In the genomic region with DNA sequence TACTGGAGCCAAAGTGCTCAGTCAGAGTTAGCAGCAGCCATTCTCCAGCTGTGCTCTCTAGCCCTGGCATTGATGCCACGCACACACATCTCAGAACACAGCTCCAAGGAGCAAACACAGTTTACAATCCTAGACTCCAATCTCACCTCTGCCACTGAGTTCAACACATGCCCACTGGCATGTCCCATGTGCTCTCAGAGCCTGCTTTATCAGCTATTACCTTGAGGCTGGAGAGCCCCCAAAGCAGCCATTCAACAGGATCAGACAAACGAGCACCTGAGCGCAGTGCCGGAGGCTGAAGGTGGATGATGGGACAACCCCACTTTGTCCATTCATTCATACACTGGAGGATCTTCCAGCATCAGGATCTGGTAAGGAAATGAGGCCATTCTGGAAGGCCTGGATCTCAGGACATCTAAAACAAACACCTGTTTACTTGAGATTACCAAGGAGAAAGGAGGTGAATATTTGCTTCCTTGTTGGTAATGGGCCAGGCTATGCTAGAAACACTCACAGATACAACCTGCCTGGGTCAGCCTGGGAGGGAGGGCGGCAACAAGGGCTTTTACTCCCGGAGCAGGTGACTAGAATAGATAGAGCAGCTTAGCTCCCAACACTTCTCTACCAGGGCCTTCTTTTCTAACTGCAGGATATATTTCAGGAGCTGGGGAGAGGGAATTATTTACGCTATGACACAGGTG, we compare ENCODE assay signal across 13 cellular contexts. TPM values are rescaled to one million over a fixed set of nuclear protein-coding genes. Genes with fewer than 3 reads are reported as not detected.
A peak's percentile ranks its signal among the peaks of the same experiment; 100 is the strongest.
DNase-seq lines count a peak whose midpoint lies in the region; ATAC-seq and TF ChIP-seq lines count a peak whose summit lies in the region.
"Had no signal": no experiment of that assay in that cellular context is flagged by ENCODE, and none has a peak within 500 bp of the region (broad histone marks: within the 10 kb centered on the region; RNA-seq: fewer than 3 reads in every experiment).

No MANE protein-coding gene starts in this region.

- H3K36me3 Mint-ChIP-seq in activated naive CD4-positive, alpha-beta T cell treated with anti-CD3 and anti-CD28 coated beads, Interleukin-2, amount 10 ng/mL, durations not matched to agents 7 days and 5 days, result peaks cover 17% of the 10 kb centered on the region
- no peaks in the 10 kb centered on the region for H3K36me3 Mint-ChIP-seq in WTC11

- no peak for TF ChIP-seq POLR2A in stomach (IDR thresholded peaks at IDR 0.05)

- ATAC-seq in WTC11 (no peak), left colon (peak; percentile 67)
- ATAC-seq: body of pancreas had no signal

- intact Hi-C loops in left colon (cut with DNase I, micrococcal nuclease), result no loop called here
- intact Hi-C loops in stomach (cut with DNase I; ENCODE audit: low total_unique reads), result no loop called here

- TF ChIP-seq CTCF in WTC11 (IDR thresholded peaks at IDR 0.05), result no peak
- no peak for TF ChIP-seq CTCF in stomach (IDR thresholded peaks at IDR 0.05)
- TF ChIP-seq CTCF in GM20000 (IDR thresholded peaks at IDR 0.05; ENCODE audit: extremely low read depth, missing control alignments), result no peak

- CTCF ChIA-PET in activated naive CD4-positive, alpha-beta T cell treated with anti-CD3 and anti-CD28 coated beads, Interleukin-2, amount 10 ng/mL, durations not matched to agents 7 days and 5 days (lab: Charles Lee), result interaction anchor here (0.6 to 1.8 kb wide), 2 partner anchors 35 to 791 kb away, joined by 4 to 9 read pairs; no protein-coding TSS in a partner anchor
- CTCF ChIA-PET in WTC11 (lab: Charles Lee), result interaction anchor here (0.6 to 2.9 kb wide), 4 partner anchors 26 to 94 kb away, joined by 3 to 14 read pairs (median 4); partner anchors contain the start of genes RANBP10 and TSNAXIP1

- no peaks in the 10 kb centered on the region for H3K9me3 Mint-ChIP-seq in activated naive CD4-positive, alpha-beta T cell treated with anti-CD3 and anti-CD28 coated beads, Interleukin-2, amount 10 ng/mL, durations not matched to agents 7 days and 5 days
- H3K9me3 Mint-ChIP-seq in WTC11, result no peaks in the 10 kb centered on the region

- WGBS in stomach, 5 donors, result 66 to 74% (median 69%) methylated on average over 7 of the region's 7 CpGs

- POLR2A ChIA-PET in WTC11 (lab: Charles Lee), result no interaction called here

- no peaks in the 10 kb centered on the region for H3K27me3 Mint-ChIP-seq in activated naive CD4-positive, alpha-beta T cell treated with anti-CD3 and anti-CD28 coated beads, Interleukin-2, amount 10 ng/mL, durations not matched to agents 7 days and 5 days
- H3K27me3 Mint-ChIP-seq in WTC11 (ENCODE audit: low read depth), result no peaks in the 10 kb centered on the region

- TF ChIP-seq EP300 in stomach (IDR thresholded peaks at IDR 0.05), result no peak

- H3K4me1 Mint-ChIP-seq in activated naive CD4-positive, alpha-beta T cell treated with anti-CD3 and anti-CD28 coated beads, Interleukin-2, amount 10 ng/mL, durations not matched to agents 7 days and 5 days, result peaks cover 26% of the 10 kb centered on the region
- peaks cover 6% of the 10 kb centered on the region for H3K4me1 Mint-ChIP-seq in WTC11

- H3K36me3 ChIP-seq in stomach, result peaks cover 0 to 6% (median 2%) of the 10 kb centered on the region in 4 donors
- H3K36me3 ChIP-seq: SJSA1, thoracic aorta had no signal

- H3K9me3 ChIP-seq in stomach, result no peaks in the 10 kb centered on the region
- H3K9me3 ChIP-seq: body of pancreas, SJSA1, thoracic aorta had no signal

- peaks cover 9 to 36% (median 33%) of the 10 kb centered on the region in 4 donors for H3K4me1 ChIP-seq in stomach
- H3K4me1 ChIP-seq: SJSA1 had no signal

- H3K27ac ChIP-seq in stomach, result peak overlapping the region in 2 of 5 donors; percentile 24 to 38
- H3K27ac ChIP-seq: SJSA1, thoracic aorta had no signal

- H3K4me3 Mint-ChIP-seq in activated naive CD4-positive, alpha-beta T cell treated with anti-CD3 and anti-CD28 coated beads, Interleukin-2, amount 10 ng/mL, durations not matched to agents 7 days and 5 days, result no peak overlapping the region
- H3K4me3 Mint-ChIP-seq in WTC11, result no peak overlapping the region

- no peak overlapping the region for H3K4me3 ChIP-seq in stomach
- H3K4me3 ChIP-seq: body of pancreas, SJSA1, thoracic aorta had no signal

- H3K27ac Mint-ChIP-seq in activated naive CD4-positive, alpha-beta T cell treated with anti-CD3 and anti-CD28 coated beads, Interleukin-2, amount 10 ng/mL, durations not matched to agents 7 days and 5 days, result peak overlapping the region; percentile 82
- peak overlapping the region; percentile 37; the same call in 1 of the 2 replicates for H3K27ac Mint-ChIP-seq in WTC11

- H3K27me3 ChIP-seq in stomach, result no peaks in the 10 kb centered on the region
- H3K27me3 ChIP-seq: body of pancreas, SJSA1 had no signal

- no peak for DNase-seq in activated naive CD4-positive, alpha-beta T cell treated with anti-CD3 and anti-CD28 coated beads, Interleukin-2, amount 10 ng/mL, durations not matched to agents 7 days and 5 days
- no peak for DNase-seq in activated naive CD4-positive, alpha-beta T cell treated with anti-CD3 and anti-CD28 coated beads, Interleukin-2, amount 50 U/mL, for 16 hours
- DNase-seq in WTC11 (ENCODE audit: low spot score) (no peak), left colon (no peak), stomach (peak; percentile 44), NCI-H446 treated with DMSO at 0.1 percent for 48 hours (lab: John Stamatoyannopoulos, UW) (no peak), GM20000 (ENCODE audit: low spot score) (no peak), KG1 (lab: John Stamatoyannopoulos, UW) (no peak)
- DNase-seq: DMS53; NK-92 treated with Interleukin-12 subunit alpha and Interleukin-12 subunit beta, amount 100 ng/mL, for 24 hours had no signal

TF ChIP-seq in WTC11, 78 proteins besides CTCF, POLR2A, EP300 and RAD21 (continues in another document):
- no peak for TF ChIP-seq OVOL2 (CRISPR knock-in tag; IDR thresholded peaks at IDR 0.05; ENCODE audit: borderline replicate concordance)
- TF ChIP-seq TEAD4 (CRISPR knock-in tag; IDR thresholded peaks at IDR 0.05), result no peak
- TF ChIP-seq ESRRA (CRISPR knock-in tag; IDR thresholded peaks at IDR 0.05; ENCODE audit: borderline replicate concordance), result no peak
- no peak for TF ChIP-seq EMX1 (CRISPR knock-in tag; IDR thresholded peaks at IDR 0.05)
- no peak for TF ChIP-seq ZNF281 (CRISPR knock-in tag; IDR thresholded peaks at IDR 0.05)
- no peak for TF ChIP-seq SMAD3 (CRISPR knock-in tag; IDR thresholded peaks at IDR 0.05; ENCODE audit: borderline replicate concordance)
- no peak for TF ChIP-seq E2F5 (CRISPR knock-in tag; IDR thresholded peaks at IDR 0.05)
- TF ChIP-seq NR1H2 (CRISPR knock-in tag; IDR thresholded peaks at IDR 0.05), result no peak
- TF ChIP-seq, protein P1, sequence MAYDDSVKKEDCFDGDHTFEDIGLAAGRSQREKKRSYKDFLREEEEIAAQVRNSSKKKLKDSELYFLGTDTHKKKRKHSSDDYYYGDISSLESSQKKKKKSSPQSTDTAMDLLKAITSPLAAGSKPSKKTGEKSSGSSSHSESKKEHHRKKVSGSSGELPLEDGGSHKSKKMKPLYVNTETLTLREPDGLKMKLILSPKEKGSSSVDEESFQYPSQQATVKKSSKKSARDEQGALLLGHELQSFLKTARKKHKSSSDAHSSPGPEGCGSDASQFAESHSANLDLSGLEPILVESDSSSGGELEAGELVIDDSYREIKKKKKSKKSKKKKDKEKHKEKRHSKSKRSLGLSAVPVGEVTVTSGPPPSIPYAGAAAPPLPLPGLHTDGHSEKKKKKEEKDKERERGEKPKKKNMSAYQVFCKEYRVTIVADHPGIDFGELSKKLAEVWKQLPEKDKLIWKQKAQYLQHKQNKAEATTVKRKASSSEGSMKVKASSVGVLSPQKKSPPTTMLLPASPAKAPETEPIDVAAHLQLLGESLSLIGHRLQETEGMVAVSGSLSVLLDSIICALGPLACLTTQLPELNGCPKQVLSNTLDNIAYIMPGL (CRISPR knock-in tag; IDR thresholded peaks at IDR 0.05), result no peak

RNA-seq across cellular contexts. Expression of gene RANBP10, which starts 25.4 kb away (rescaled TPM):
- total RNA-seq in WTC11 (2021) (14.0 to 16.9 TPM (median 16.1 TPM) in 3 replicates), left colon (10 to 100 TPM; 16.9 to 20.5 TPM), stomach (10 to 100 TPM in 3 of 5 donors, 1 to 10 TPM in 2; 7.8 to 37.3 (median 13.0) TPM)
- 1 to 10 TPM; 2.9 to 6.9 (median 4.2) TPM for polyA plus RNA-seq in stomach

RNA-seq across cellular contexts. Expression of gene TSNAXIP1, which starts 25.7 kb away (rescaled TPM):
- total RNA-seq in WTC11 (2021) (0.41 to 1.7 TPM (median 0.48 TPM) in 3 replicates), left colon (under 1 TPM; 0.12 to 0.75 TPM), stomach (10 to 100 TPM in 1 of 5 donors, 1 to 10 TPM in 2, under 1 TPM in 1, not detected in 1; 0.45 to 25.7 (median 1.7) TPM)
- polyA plus RNA-seq in stomach, result 1 to 10 TPM in 1 of 3 donors, under 1 TPM in 2; 0.46 to 1.2 (median 1.00) TPM
